Comparison of ENCODE assay signal across 23 cellular contexts in genomic region chr21:40842197-40842552, GRCh38. TPM values are rescaled to one million over a fixed set of nuclear protein-coding genes. Genes with fewer than 3 reads are reported as not detected.
DNase-seq lines count a peak whose midpoint lies in the region; ATAC-seq, FAIRE-seq and TF ChIP-seq lines count a peak whose summit lies in the region.
"Had no signal": no experiment of that assay in that cellular context is flagged by ENCODE, and none has a peak within 500 bp of the region (broad histone marks: within the 10 kb centered on the region; RNA-seq: fewer than 3 reads in every experiment).

No MANE protein-coding gene starts in this region.

- H3K36me3 ChIP-seq in IMR-90 (ENCODE audit: control insufficient read depth, insufficient read depth, low read length) (no peaks in the 10 kb centered on the region), astrocyte (ENCODE audit: insufficient read depth, low read length) (no peaks in the 10 kb centered on the region), smooth muscle cell (ENCODE audit: low read depth) (no peaks in the 10 kb centered on the region)
- H3K36me3 ChIP-seq: esophagus muscularis mucosa, sigmoid colon, suprapubic skin had no signal

- no TSS peak for BruUV-seq in IMR-90 (replicated peaks; lab: Mats Ljungman, UMichigan)

- no peak overlapping the region for H2AK5ac ChIP-seq in IMR-90 (ENCODE audit: low read depth, low read length)

- peaks cover 12% of the 10 kb centered on the region for H3K9me3 ChIP-seq in IMR-90 (ENCODE audit: control insufficient read depth, insufficient read depth, low read length)
- no peaks in the 10 kb centered on the region for H3K9me3 ChIP-seq in astrocyte (ENCODE audit: insufficient read depth, low read depth, low read length)
- no peaks in the 10 kb centered on the region for H3K9me3 ChIP-seq in iPS-18c (ENCODE audit: control insufficient read depth, insufficient read depth, low read length)
- no peaks in the 10 kb centered on the region for H3K9me3 ChIP-seq in smooth muscle cell (replicated peaks; ENCODE audit: low read depth)
- H3K9me3 ChIP-seq: esophagus muscularis mucosa, sigmoid colon, suprapubic skin had no signal

- no peak overlapping the region for H2BK20ac ChIP-seq in IMR-90 (ENCODE audit: low read depth, low read length)

- H2BK15ac ChIP-seq in IMR-90 (ENCODE audit: low read depth, low read length): no peak overlapping the region

- no peak overlapping the region for H3K4ac ChIP-seq in IMR-90 (ENCODE audit: low read depth, low read length)

- TF ChIP-seq CTCF in IMR-90 (conservative IDR thresholded peaks at IDR 0.05; ENCODE audit: low read depth, low read length): no peak
- TF ChIP-seq CTCF in astrocyte (IDR thresholded peaks at IDR 0.05; ENCODE audit: insufficient read depth, low read depth, low read length): no peak
- peak; percentile 4 for TF ChIP-seq CTCF in smooth muscle cell (IDR thresholded peaks at IDR 0.05; ENCODE audit: borderline replicate concordance, insufficient read depth, poor library complexity, severe bottlenecking)

- intact Hi-C loops in IMR-90 (cut with micrococcal nuclease) (no loop called here), left colon (cut with DNase I, micrococcal nuclease) (no loop called here)

- H2BK5ac ChIP-seq in IMR-90 (ENCODE audit: low read depth, low read length, poor library complexity, severe bottlenecking): no peak overlapping the region

- peaks cover 6% of the 10 kb centered on the region for H3K27me3 Mint-ChIP-seq in astrocyte (ENCODE audit: low read depth, unreplicated experiment)

- FAIRE-seq in astrocyte (lab: Jason Lieb, UNC): no peak
- FAIRE-seq: frontal cortex had no signal

- H4K5ac ChIP-seq in IMR-90 (ENCODE audit: low read depth, low read length): no peak overlapping the region

- no peak for DNase-seq in IMR-90
- DNase-seq in astrocyte (ENCODE audit: low read depth): no peak
- DNase-seq in smooth muscle cell (lab: John Stamatoyannopoulos, UW; ENCODE audit: unreplicated experiment): no peak
- DNase-seq in left colon: no peak
- no peak for DNase-seq in MV-4-11 (lab: John Stamatoyannopoulos, UW)
- DNase-seq: activated CD4-positive, alpha-beta T cell treated with anti-CD3 and anti-CD28 coated beads, Interleukin-2, amount 10 ng/mL, durations not matched to agents 7 days and 5 days; activated CD8-positive, alpha-beta memory T cell treated with anti-CD3 and anti-CD28 coated beads, Interleukin-2, amount 50 U/mL, for 4 hours; CD8-positive, alpha-beta T cell; effector memory CD8-positive, alpha-beta T cell; GDM1; mesenchymal stem cell; naive B cell; sigmoid colon; T-helper 2 cell had no signal

- H3K79me1 ChIP-seq in IMR-90 (ENCODE audit: low read depth in 1 of 2, low read length in 2 of 2): no peaks in the 10 kb centered on the region

- H3K18ac ChIP-seq in IMR-90 (ENCODE audit: low read depth, low read length): no peak overlapping the region

- H4K20me1 ChIP-seq in IMR-90 (ENCODE audit: insufficient read depth, low read length) (no peaks in the 10 kb centered on the region), astrocyte (ENCODE audit: insufficient read depth, low read length) (no peaks in the 10 kb centered on the region), smooth muscle cell (ENCODE audit: low read depth) (no peaks in the 10 kb centered on the region)

- dilution Hi-C loops in IMR-90 (cut with HindIII; ENCODE audit: low sequenced_read_pairs, unreplicated experiment): no loop called here

- no peaks in the 10 kb centered on the region for H3K36me3 Mint-ChIP-seq in astrocyte (ENCODE audit: low read depth, unreplicated experiment)
- H3K36me3 Mint-ChIP-seq: CD8-positive, alpha-beta T cell; naive B cell had no signal

- H3K23ac ChIP-seq in IMR-90 (ENCODE audit: low read depth, low read length): no peak overlapping the region

- POLR2A ChIA-PET in IMR-90 (lab: Charles Lee; ENCODE audit: unreplicated experiment): no interaction called here

- no peak overlapping the region for H3K14ac ChIP-seq in IMR-90 (replicated peaks; ENCODE audit: low read depth, low read length)

- no peak for TF ChIP-seq RAD21 in IMR-90 (IDR thresholded peaks at IDR 0.05; ENCODE audit: low read length)

- peaks cover 5% of the 10 kb centered on the region for H3K4me1 Mint-ChIP-seq in astrocyte (ENCODE audit: low read depth, unreplicated experiment)
- H3K4me1 Mint-ChIP-seq: activated CD4-positive, alpha-beta T cell treated with anti-CD3 and anti-CD28 coated beads, Interleukin-2, amount 10 ng/mL, durations not matched to agents 7 days and 5 days; activated T-helper 17 cell treated with anti-CD3 and anti-CD28 coated beads, Interleukin-2, amount 50 U/mL, for 72 hours had no signal

- H3K4me3 ChIP-seq in IMR-90 (ENCODE audit: insufficient read depth, low read depth, low read length) (no peak overlapping the region), astrocyte (ENCODE audit: insufficient read depth, low read depth, low read length) (peak overlapping the region; percentile 60), iPS-18c (ENCODE audit: insufficient read depth, low read depth, low read length) (peak overlapping the region; percentile 53; the same call in 1 of the 2 replicates), smooth muscle cell (no peak overlapping the region)
- H3K4me3 ChIP-seq: SK-N-MC, suprapubic skin had no signal

- H3K27ac Mint-ChIP-seq in astrocyte (ENCODE audit: unreplicated experiment): no peak overlapping the region
- H3K27ac Mint-ChIP-seq: activated CD4-positive, alpha-beta T cell treated with anti-CD3 and anti-CD28 coated beads, Interleukin-2, amount 10 ng/mL, durations not matched to agents 7 days and 5 days; activated naive CD4-positive, alpha-beta T cell treated with anti-CD3 and anti-CD28 coated beads, Interleukin-2, amount 50 U/mL, for 72 hours; activated T-helper 17 cell treated with anti-CD3 and anti-CD28 coated beads, Interleukin-2, amount 50 U/mL, for 72 hours; CD8-positive, alpha-beta T cell; effector memory CD8-positive, alpha-beta T cell; naive B cell had no signal

- CTCF ChIA-PET in IMR-90 (lab: Yijun Ruan, JAX): no interaction called here

- H3K4me2 ChIP-seq in IMR-90 (ENCODE audit: low read depth, low read length): no peak overlapping the region
- H3K4me2 ChIP-seq in astrocyte (ENCODE audit: low read length): peak overlapping the region; percentile 94
- H3K4me2 ChIP-seq in smooth muscle cell: peak overlapping the region; percentile 93

- H3K56ac ChIP-seq in IMR-90 (ENCODE audit: extremely low read depth, insufficient read depth, low read length): no peak overlapping the region

- H3K9ac ChIP-seq in IMR-90 (ENCODE audit: low read depth, low read length): no peak overlapping the region
- no peak overlapping the region for H3K9ac ChIP-seq in astrocyte (ENCODE audit: low read length)
- H3K9ac ChIP-seq in smooth muscle cell (ENCODE audit: low read depth): no peak overlapping the region

- WGBS in IMR-90 (ENCODE audit: extremely low coverage in 2 of 2, insufficient read length in 1 of 2), 2 experiments: 43% methylated on average over 5 of the region's 11 CpGs; no CpG with 5 or more reads in 1 of the 2 experiments
- 46% methylated on average over 11 of the region's 11 CpGs for WGBS in smooth muscle cell (ENCODE audit: low lambda C conversion rate)

- no peaks in the 10 kb centered on the region for H3K27me3 ChIP-seq in IMR-90 (ENCODE audit: control insufficient read depth, insufficient read depth, low read length)
- no peaks in the 10 kb centered on the region for H3K27me3 ChIP-seq in astrocyte (ENCODE audit: insufficient read depth, low read length)
- H3K27me3 ChIP-seq in smooth muscle cell (ENCODE audit: low read depth): peaks cover 76% of the 10 kb centered on the region

- TF ChIP-seq POLR2A in IMR-90 (IDR thresholded peaks at IDR 0.05; ENCODE audit: low read depth, low read length): no peak

- no peaks in the 10 kb centered on the region for H3K79me2 ChIP-seq in astrocyte (ENCODE audit: insufficient read depth, low read length)
- no peaks in the 10 kb centered on the region for H3K79me2 ChIP-seq in smooth muscle cell (ENCODE audit: low read depth)

- no peak overlapping the region for H2BK120ac ChIP-seq in IMR-90 (ENCODE audit: low read depth, low read length)

- in situ Hi-C loops in IMR-90 (cut with MboI; ENCODE audit: low sequenced_read_pairs): no loop called here

- H3K9me3 Mint-ChIP-seq in astrocyte (ENCODE audit: unreplicated experiment): peaks cover under 1% of the 10 kb centered on the region
- H3K9me3 Mint-ChIP-seq: activated CD4-positive, alpha-beta T cell treated with anti-CD3 and anti-CD28 coated beads, Interleukin-2, amount 10 ng/mL, durations not matched to agents 7 days and 5 days; activated naive CD4-positive, alpha-beta T cell treated with anti-CD3 and anti-CD28 coated beads, Interleukin-2, amount 50 U/mL, for 72 hours; activated T-helper 17 cell treated with anti-CD3 and anti-CD28 coated beads, Interleukin-2, amount 50 U/mL, for 72 hours; CD8-positive, alpha-beta T cell; effector memory CD8-positive, alpha-beta T cell had no signal

- H4K8ac ChIP-seq in IMR-90 (ENCODE audit: low read depth in 2 of 2, low read length in 2 of 2): no peak overlapping the region

- H3K9me1 ChIP-seq in IMR-90 (ENCODE audit: insufficient read depth, low read length): no peaks in the 10 kb centered on the region

- no peaks in the 10 kb centered on the region for H3F3A ChIP-seq in smooth muscle cell (ENCODE audit: low read depth)

- ATAC-seq in IMR-90 (ENCODE audit: low read depth) (no peak), left colon (no peak), HG03439 (IDR thresholded peaks at IDR 0.05; ENCODE audit: unreplicated experiment) (no peak)
- ATAC-seq: activated naive CD4-positive, alpha-beta T cell treated with anti-CD3 and anti-CD28 coated beads, Interleukin-2, amount 50 U/mL, for 72 hours; activated T-helper 17 cell treated with anti-CD3 and anti-CD28 coated beads, Interleukin-2, amount 50 U/mL, for 72 hours; CD8-positive, alpha-beta T cell; effector memory CD8-positive, alpha-beta T cell had no signal

- peak overlapping the region; percentile 78 for H3K4me3 Mint-ChIP-seq in astrocyte (ENCODE audit: unreplicated experiment)
- H3K4me3 Mint-ChIP-seq: activated CD4-positive, alpha-beta T cell treated with anti-CD3 and anti-CD28 coated beads, Interleukin-2, amount 10 ng/mL, durations not matched to agents 7 days and 5 days; activated T-helper 17 cell treated with anti-CD3 and anti-CD28 coated beads, Interleukin-2, amount 50 U/mL, for 72 hours; CD8-positive, alpha-beta T cell; effector memory CD8-positive, alpha-beta T cell had no signal

- no peak overlapping the region for H4K91ac ChIP-seq in IMR-90 (ENCODE audit: insufficient read depth, low read depth, low read length)

- H2AK9ac ChIP-seq in IMR-90 (replicated peaks; ENCODE audit: low read depth, low read length, poor library complexity): no peak overlapping the region

- H2AFZ ChIP-seq in IMR-90 (replicated peaks; ENCODE audit: low read length, poor library complexity): peak overlapping the region; percentile 14
- H2AFZ ChIP-seq in astrocyte (ENCODE audit: low read depth, low read length): no peak overlapping the region
- no peak overlapping the region for H2AFZ ChIP-seq in smooth muscle cell (ENCODE audit: low read depth)

- no peak overlapping the region for H3K27ac ChIP-seq in IMR-90 (ENCODE audit: insufficient read depth, low read length)
- H3K27ac ChIP-seq in astrocyte (ENCODE audit: low read depth, low read length): no peak overlapping the region
- H3K27ac ChIP-seq in smooth muscle cell (ENCODE audit: low read depth): no peak overlapping the region
- H3K27ac ChIP-seq: esophagus muscularis mucosa, sigmoid colon, SK-N-MC, suprapubic skin had no signal

- no peaks in the 10 kb centered on the region for H3K4me1 ChIP-seq in IMR-90 (ENCODE audit: control insufficient read depth, insufficient read depth, low read length)
- H3K4me1 ChIP-seq in astrocyte (ENCODE audit: insufficient read depth, low read length): peaks cover 11% of the 10 kb centered on the region
- H3K4me1 ChIP-seq in smooth muscle cell (ENCODE audit: low read depth): no peaks in the 10 kb centered on the region

RNA-seq across cellular contexts. Expression of gene DSCAM, which starts 4.8 kb away (rescaled TPM):
- total RNA-seq in IMR-90 (2012; rRNA removed) (under 0.01 TPM in 2 replicates), astrocyte (0.17 and 0.18 TPM in 2 replicates), smooth muscle cell (not detected in 2 replicates), left colon (not detected)
- polyA plus RNA-seq in IMR-90 (2012; rRNA removed) (0.02 TPM in 1 of 2 replicates, not detected in the other), smooth muscle cell (not detected in 2 replicates)
- under 0.01 TPM in 1 of 2 replicates, not detected in the other for polyA plus RNA-seq in IMR-90 (2012; cell fraction: cytosol; rRNA removed)
- not detected in 2 replicates for polyA plus RNA-seq in IMR-90 (2012; cell fraction: nucleus; rRNA removed; ENCODE audit: low replicate concordance)
- total RNA-seq: activated CD4-positive, alpha-beta T cell treated with anti-CD3 and anti-CD28 coated beads, Interleukin-2, amount 10 ng/mL, durations not matched to agents 7 days and 5 days; activated naive CD4-positive, alpha-beta T cell treated with anti-CD3 and anti-CD28 coated beads, Interleukin-2, amount 50 U/mL, for 72 hours; activated T-helper 17 cell treated with anti-CD3 and anti-CD28 coated beads, Interleukin-2, amount 50 U/mL, for 72 hours; CD8-positive, alpha-beta T cell; RPMI7951 had no signal

Comparison
In these comparisons a context has a peak if more than half of its experiments do, and no peak if none do; other contexts are left out.
1. H3K4me3 ChIP-seq: peak in astrocyte (single experiment) and iPS-18c (single experiment); none in IMR-90 (single experiment) and smooth muscle cell (single experiment).